In the genomic region with DNA sequence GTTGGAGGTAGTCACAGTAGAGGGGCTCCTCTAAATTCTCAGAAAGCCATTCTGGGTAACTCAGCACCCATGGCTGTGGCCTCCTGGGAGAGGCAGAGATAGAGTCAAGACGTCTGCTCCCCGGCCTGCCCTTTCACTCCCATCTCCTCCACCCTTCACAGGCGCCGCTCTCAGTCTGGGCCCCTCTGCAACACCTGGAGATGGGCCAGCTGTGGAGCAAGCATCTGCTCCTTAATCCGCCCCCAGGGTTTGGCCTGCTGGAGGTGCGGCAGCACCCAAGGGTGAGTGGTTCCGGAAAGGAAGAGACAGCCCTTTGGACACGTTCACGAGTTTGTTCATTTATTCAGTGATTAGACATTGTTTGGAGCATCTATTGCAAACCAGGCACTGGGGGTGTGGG, we compare ENCODE assay signal across 19 cellular contexts.
DNase-seq lines count a peak whose midpoint lies in the region; ATAC-seq and TF ChIP-seq lines count a peak whose summit lies in the region.
"Had no signal": no experiment of that assay in that cellular context is flagged by ENCODE, and none has a peak within 500 bp of the region (broad histone marks: within the 10 kb centered on the region; RNA-seq: fewer than 3 reads in every experiment).

No MANE protein-coding gene starts in this region.

- H4K20me1 ChIP-seq in mammary epithelial cell (ENCODE audit: insufficient read depth, low read length): no peaks in the 10 kb centered on the region
- H4K20me1 ChIP-seq in Karpas-422 (ENCODE audit: insufficient read depth, low read depth, low read length): no peaks in the 10 kb centered on the region
- no peaks in the 10 kb centered on the region for H4K20me1 ChIP-seq in neural progenitor cell (ENCODE audit: low read depth)

- H3K4me3 ChIP-seq in mammary epithelial cell (replicated peaks in 1 of 3; ENCODE audit: insufficient read depth in 1 of 3, low read depth in 2 of 3, low read length in 3 of 3) (no peak overlapping the region), Karpas-422 (ENCODE audit: low read length) (no peak overlapping the region), RWPE2 (ENCODE audit: severe bottlenecking) (no peak overlapping the region), neural progenitor cell (no peak overlapping the region)

- BruUV-seq in MCF 10A (replicated peaks; lab: Mats Ljungman, UMichigan) (no TSS peak), mammary epithelial cell (replicated peaks; lab: Mats Ljungman, UMichigan) (no TSS peak)

- dilution Hi-C loops in mammary epithelial cell (cut with HindIII; ENCODE audit: low sequenced_read_pairs): no loop called here

- H3K9me2 ChIP-seq in Karpas-422 (replicated peaks; ENCODE audit: insufficient read depth, low read length): no peaks in the 10 kb centered on the region
- H3K9me2 ChIP-seq: SK-N-SH had no signal

- H3K36me3 ChIP-seq in mammary epithelial cell (ENCODE audit: insufficient read depth, low read length): no peaks in the 10 kb centered on the region
- no peaks in the 10 kb centered on the region for H3K36me3 ChIP-seq in Karpas-422 (ENCODE audit: insufficient read depth, low read length)
- no peaks in the 10 kb centered on the region for H3K36me3 ChIP-seq in RWPE2 (ENCODE audit: low read depth)
- H3K36me3 ChIP-seq in neural progenitor cell: no peaks in the 10 kb centered on the region

- TF ChIP-seq CTCF in MCF 10A (IDR thresholded peaks at IDR 0.05; ENCODE audit: unreplicated experiment): no peak
- TF ChIP-seq CTCF in mammary epithelial cell (conservative IDR thresholded peaks at IDR 0.05 in 1 of 2, IDR thresholded peaks at IDR 0.05 in 1 of 2; ENCODE audit: extremely low read depth in 1 of 2, insufficient read depth in 1 of 2, low read depth in 1 of 2, low read length in 2 of 2): no peak
- TF ChIP-seq CTCF in RWPE2 (IDR thresholded peaks at IDR 0.05; ENCODE audit: poor library complexity, severe bottlenecking): no peak
- TF ChIP-seq CTCF in neural progenitor cell (IDR thresholded peaks at IDR 0.05): no peak
- no peak for TF ChIP-seq CTCF in progenitor cell of endocrine pancreas (IDR thresholded peaks at IDR 0.05; ENCODE audit: unreplicated experiment)

- H3K9ac ChIP-seq in mammary epithelial cell (ENCODE audit: insufficient read depth, low read length): no peak overlapping the region
- no peak overlapping the region for H3K9ac ChIP-seq in Karpas-422 (ENCODE audit: low read length)
- no peak overlapping the region for H3K9ac ChIP-seq in neural progenitor cell
- H3K9ac ChIP-seq: SK-N-SH had no signal

- H3K27ac ChIP-seq in mammary epithelial cell (ENCODE audit: insufficient read depth, low read depth, low read length): no peak overlapping the region
- no peak overlapping the region for H3K27ac ChIP-seq in Karpas-422 (ENCODE audit: low read length)
- no peak overlapping the region for H3K27ac ChIP-seq in RWPE2 (ENCODE audit: poor library complexity, severe bottlenecking)
- H3K27ac ChIP-seq in neural progenitor cell: no peak overlapping the region
- H3K27ac ChIP-seq: C4-2B had no signal

- peaks cover 4% of the 10 kb centered on the region for H3K9me3 ChIP-seq in mammary epithelial cell (replicated peaks; ENCODE audit: insufficient read depth, low read length)
- peaks cover 9% of the 10 kb centered on the region for H3K9me3 ChIP-seq in Karpas-422 (ENCODE audit: low read length)
- peaks cover 9% of the 10 kb centered on the region for H3K9me3 ChIP-seq in RWPE2 (ENCODE audit: severe bottlenecking)
- H3K9me3 ChIP-seq in neural progenitor cell (ENCODE audit: low read depth): no peaks in the 10 kb centered on the region
- H3K9me3 ChIP-seq: SK-N-SH had no signal

- H2AFZ ChIP-seq in mammary epithelial cell (ENCODE audit: low read depth, low read length) (no peak overlapping the region), Karpas-422 (ENCODE audit: low read length) (no peak overlapping the region), neural progenitor cell (replicated peaks) (peak overlapping the region; percentile 18)

- peaks cover 5% of the 10 kb centered on the region for H3F3A ChIP-seq in neural progenitor cell (ENCODE audit: low read depth)

- no peak overlapping the region for H3K4me3 Mint-ChIP-seq in MCF 10A (ENCODE audit: unreplicated experiment)
- H3K4me3 Mint-ChIP-seq in neural progenitor cell: no peak overlapping the region
- no peak overlapping the region for H3K4me3 Mint-ChIP-seq in progenitor cell of endocrine pancreas (ENCODE audit: low read depth)
- H3K4me3 Mint-ChIP-seq: CD8-positive, alpha-beta memory T cell; IgD-negative memory B cell had no signal

- POLR2A ChIA-PET in MCF 10A (lab: Yijun Ruan, JAX): interaction anchor here (0.6 to 2.4 kb wide), 6 partner anchors 10 to 1895 kb away, joined by 3 to 8 read pairs (median 4); no protein-coding TSS in a partner anchor

- no peak overlapping the region for H3K27ac Mint-ChIP-seq in MCF 10A (ENCODE audit: low read depth, unreplicated experiment)
- H3K27ac Mint-ChIP-seq in neural progenitor cell: no peak overlapping the region
- no peak overlapping the region for H3K27ac Mint-ChIP-seq in progenitor cell of endocrine pancreas
- H3K27ac Mint-ChIP-seq: CD8-positive, alpha-beta memory T cell; IgD-negative memory B cell had no signal

- H3K4me1 Mint-ChIP-seq in MCF 10A (ENCODE audit: insufficient read depth, unreplicated experiment) (no peaks in the 10 kb centered on the region), neural progenitor cell (no peaks in the 10 kb centered on the region), progenitor cell of endocrine pancreas (ENCODE audit: low read depth) (no peaks in the 10 kb centered on the region)
- H3K4me1 Mint-ChIP-seq: CD8-positive, alpha-beta memory T cell; IgD-negative memory B cell had no signal

- CTCF ChIA-PET in MCF 10A (lab: Yijun Ruan, JAX): interaction anchor here (0.5 to 5.1 kb wide), 34 partner anchors 10 to 639 kb away, joined by 3 to 31 read pairs (median 4); a partner anchor contains a TSS
- CTCF ChIA-PET in mammary epithelial cell (lab: Charles Lee; ENCODE audit: low non-redundant PET): no interaction called here

- H3K79me2 ChIP-seq in mammary epithelial cell (ENCODE audit: insufficient read depth, low read length) (no peaks in the 10 kb centered on the region), Karpas-422 (ENCODE audit: low read length) (no peaks in the 10 kb centered on the region), neural progenitor cell (ENCODE audit: low read depth) (no peaks in the 10 kb centered on the region)

- WGBS in mammary epithelial cell (ENCODE audit: low coverage, missing lambda C conversion rate): 67% methylated on average over 9 of the region's 9 CpGs

- no peak overlapping the region for H3K4me2 ChIP-seq in mammary epithelial cell (ENCODE audit: insufficient read depth, low read depth, low read length)
- no peak overlapping the region for H3K4me2 ChIP-seq in Karpas-422 (ENCODE audit: low read depth, low read length, poor library complexity, severe bottlenecking)
- H3K4me2 ChIP-seq in neural progenitor cell: no peak overlapping the region
- H3K4me2 ChIP-seq: SK-N-SH had no signal

- H3K4me1 ChIP-seq in mammary epithelial cell (ENCODE audit: insufficient read depth, low read length) (no peaks in the 10 kb centered on the region), Karpas-422 (ENCODE audit: low read length) (peaks cover 3% of the 10 kb centered on the region; the same call in 1 of the 2 replicates), RWPE2 (ENCODE audit: insufficient read depth, poor library complexity, severe bottlenecking) (no peaks in the 10 kb centered on the region), neural progenitor cell (no peaks in the 10 kb centered on the region)

- no peaks in the 10 kb centered on the region for H3K27me3 Mint-ChIP-seq in MCF 10A (ENCODE audit: insufficient read depth, unreplicated experiment)
- H3K27me3 Mint-ChIP-seq in neural progenitor cell (ENCODE audit: insufficient read depth, low read depth): peaks cover 15% of the 10 kb centered on the region
- peaks cover 9% of the 10 kb centered on the region for H3K27me3 Mint-ChIP-seq in progenitor cell of endocrine pancreas
- H3K27me3 Mint-ChIP-seq: CD8-positive, alpha-beta memory T cell had no signal

- intact Hi-C loops in MCF 10A (cut with micrococcal nuclease) (loop anchor here (1.0 kb wide), 1 partner anchor 445 kb away; no protein-coding TSS in a partner anchor), mammary epithelial cell (cut with micrococcal nuclease) (no loop called here)

- H3K36me3 Mint-ChIP-seq in MCF 10A (ENCODE audit: insufficient read depth, unreplicated experiment) (no peaks in the 10 kb centered on the region), neural progenitor cell (no peaks in the 10 kb centered on the region), progenitor cell of endocrine pancreas (ENCODE audit: insufficient read depth) (no peaks in the 10 kb centered on the region)
- H3K36me3 Mint-ChIP-seq: CD8-positive, alpha-beta memory T cell; IgD-negative memory B cell had no signal

- DNase-seq in MCF 10A (ENCODE audit: unreplicated experiment): peak; percentile 74
- DNase-seq in mammary epithelial cell: no peak
- DNase-seq in Karpas-422: peak; percentile 34
- DNase-seq in RWPE2 (ENCODE audit: low spot score): peak; percentile 84
- DNase-seq in neural progenitor cell (ENCODE audit: low spot score): no peak
- DNase-seq in progenitor cell of endocrine pancreas (ENCODE audit: low spot score, unreplicated experiment): no peak
- DNase-seq: CD8-positive, alpha-beta memory T cell; NCI-H1092; NCI-H1436; NCI-H187 treated with DMSO at 0.1 percent for 48 hours; NCI-H2107; NCI-H510A treated with DMSO at 0.1 percent for 48 hours; NCI-H748 treated with DMSO at 0.1 percent for 48 hours; SHP77 treated with DMSO at 0.1 percent for 48 hours had no signal

- H3K27me3 ChIP-seq in mammary epithelial cell (ENCODE audit: insufficient read depth, low read length): no peaks in the 10 kb centered on the region
- H3K27me3 ChIP-seq in Karpas-422 (ENCODE audit: low read length): 0 out of 2 replicates have a peak, but pooled peaks cover 3% of the 10 kb centered on the region
- no peaks in the 10 kb centered on the region for H3K27me3 ChIP-seq in RWPE2 (ENCODE audit: insufficient read depth, poor library complexity, severe bottlenecking)
- no peaks in the 10 kb centered on the region for H3K27me3 ChIP-seq in neural progenitor cell

- in situ Hi-C loops in mammary epithelial cell (cut with MboI; ENCODE audit: low sequenced_read_pairs in 2 of 2): no loop called here

- H3K9me3 Mint-ChIP-seq in MCF 10A (ENCODE audit: unreplicated experiment): no peaks in the 10 kb centered on the region
- peaks cover 15% of the 10 kb centered on the region for H3K9me3 Mint-ChIP-seq in neural progenitor cell
- H3K9me3 Mint-ChIP-seq in progenitor cell of endocrine pancreas (ENCODE audit: low read depth): no peaks in the 10 kb centered on the region

- ATAC-seq in RWPE2 (ENCODE audit: low read depth) (peak; percentile 36), HG03342 (IDR thresholded peaks at IDR 0.05; ENCODE audit: unreplicated experiment) (no peak), GM19035 (IDR thresholded peaks at IDR 0.05; ENCODE audit: unreplicated experiment) (no peak)

Comparison
In these comparisons a context has a peak if more than half of its experiments do, and no peak if none do; other contexts are left out.
1. DNase-seq: peak in MCF 10A (single experiment), Karpas-422 (single experiment) and RWPE2 (single experiment); none in mammary epithelial cell (single experiment), neural progenitor cell (single experiment) and progenitor cell of endocrine pancreas (single experiment).